Comparison of ENCODE assay signal across 19 cellular contexts in genomic region chr11:14081541-14082211, GRCh38.
DNase-seq lines count a peak whose midpoint lies in the region; ATAC-seq and TF ChIP-seq lines count a peak whose summit lies in the region.
"Had no signal": no experiment of that assay in that cellular context is flagged by ENCODE, and none has a peak within 500 bp of the region (broad histone marks: within the 10 kb centered on the region; RNA-seq: fewer than 3 reads in every experiment).

No MANE protein-coding gene starts in this region.

- TF ChIP-seq POLR2A in heart left ventricle (IDR thresholded peaks at IDR 0.05), result no peak

- H3K4me1 ChIP-seq in heart left ventricle (peaks cover 0 to 22% (median 0%) of the 10 kb centered on the region in 12 donors), neural progenitor cell (peaks cover 12% of the 10 kb centered on the region), aorta (ENCODE audit: control insufficient read depth in 1 of 2, insufficient read depth in 2 of 2, low read length in 2 of 2) (no peaks in the 10 kb centered on the region)

- H3K36me3 Mint-ChIP-seq in neural progenitor cell, result no peaks in the 10 kb centered on the region

- peak overlapping the region; percentile 65 for H3K27ac ChIP-seq in caudate nucleus (ENCODE audit: low read depth, low read length)
- H3K27ac ChIP-seq in heart left ventricle, result peak overlapping the region in 10 of 12 donors; percentile 28 to 63 (median 47)
- H3K27ac ChIP-seq in neural progenitor cell, result no peak overlapping the region
- H3K27ac ChIP-seq in aorta (ENCODE audit: low read depth in 1 of 2, low read length in 2 of 2), result no peak overlapping the region

- H3K9me3 Mint-ChIP-seq in neural progenitor cell, result no peaks in the 10 kb centered on the region

- peaks cover 12% of the 10 kb centered on the region for H3K4me1 Mint-ChIP-seq in neural progenitor cell

- peaks cover 8% of the 10 kb centered on the region for H3F3A ChIP-seq in neural progenitor cell (ENCODE audit: low read depth)

- H3K4me2 ChIP-seq in neural progenitor cell, result no peak overlapping the region

- WGBS in heart left ventricle, 4 donors, result 49 to 64% (median 57%) methylated on average over 7 of the region's 7 CpGs
- WGBS in aorta, 2 donors, result 38 to 53% methylated on average over 7 of the region's 7 CpGs

- no peaks in the 10 kb centered on the region for H4K20me1 ChIP-seq in neural progenitor cell (ENCODE audit: low read depth)

- no peak for DNase-seq in caudate nucleus (lab: John Stamatoyannopoulos, UW)
- DNase-seq in heart left ventricle, result no peak
- DNase-seq in neural progenitor cell (ENCODE audit: low spot score), result peak; percentile 38
- no peak for DNase-seq in aorta
- no peak for DNase-seq in NCI-H2107 (lab: John Stamatoyannopoulos, UW)
- DNase-seq in NCI-H2029 treated with DMSO at 0.1 percent for 48 hours (lab: John Stamatoyannopoulos, UW), result no peak
- DNase-seq: activated CD4-positive, alpha-beta T cell treated with anti-CD3 and anti-CD28 coated beads, Interleukin-2, amount 10 ng/mL, durations not matched to agents 7 days and 5 days; activated CD8-positive, alpha-beta memory T cell treated with anti-CD3 and anti-CD28 coated beads, Interleukin-2, amount 50 U/mL, for 4 hours; activated gamma-delta T cell; amygdala; cerebellar nuclear complex; GOT3; Karpas-422; mesendoderm; NCI-H1092 treated with DMSO at 0.1 percent for 48 hours; NCI-H2081 treated with DMSO at 0.1 percent for 48 hours; NCI-H524 had no signal

- TF ChIP-seq CTCF in heart left ventricle (IDR thresholded peaks at IDR 0.05) (no peak), neural progenitor cell (IDR thresholded peaks at IDR 0.05) (no peak)

- intact Hi-C loops in heart left ventricle (cut with DNase I), result loop anchor here in 1 of 10 donors (10.0 kb wide), 1 partner anchor 127 kb away; no protein-coding TSS in a partner anchor
- intact Hi-C loops in aorta (cut with DNase I), result no loop called here

- peak; percentile 33 to 84 (median 68) for ATAC-seq in heart left ventricle
- ATAC-seq in aorta (ENCODE audit: low FRiP score), result peak; percentile 63
- no peak for ATAC-seq in HG02588 (IDR thresholded peaks at IDR 0.05; ENCODE audit: unreplicated experiment)

- peaks cover 0 to 4% (median 0%) of the 10 kb centered on the region in 12 donors for H3K9me3 ChIP-seq in heart left ventricle
- H3K9me3 ChIP-seq in neural progenitor cell (ENCODE audit: low read depth), result no peaks in the 10 kb centered on the region
- H3K9me3 ChIP-seq in aorta (ENCODE audit: control insufficient read depth, low read length), result no peaks in the 10 kb centered on the region

- peaks cover 0 to 14% (median 0%) of the 10 kb centered on the region in 9 donors for H3K27me3 ChIP-seq in heart left ventricle
- no peaks in the 10 kb centered on the region for H3K27me3 ChIP-seq in neural progenitor cell
- H3K27me3 ChIP-seq in aorta (ENCODE audit: control insufficient read depth in 1 of 2, insufficient read depth in 2 of 2, low read length in 1 of 2), result no peaks in the 10 kb centered on the region

- H3K4me3 ChIP-seq in heart left ventricle, result no peak overlapping the region
- H3K4me3 ChIP-seq in neural progenitor cell, result no peak overlapping the region
- H3K4me3 ChIP-seq in aorta (ENCODE audit: low read length in 2 of 2), result no peak overlapping the region

- no peak overlapping the region for H2AFZ ChIP-seq in neural progenitor cell (replicated peaks)

- no peaks in the 10 kb centered on the region for H3K36me3 ChIP-seq in heart left ventricle
- no peaks in the 10 kb centered on the region for H3K36me3 ChIP-seq in neural progenitor cell
- no peaks in the 10 kb centered on the region for H3K36me3 ChIP-seq in aorta (ENCODE audit: control insufficient read depth in 1 of 2, insufficient read depth in 2 of 2, low read length in 1 of 2)

- H3K79me2 ChIP-seq in neural progenitor cell (ENCODE audit: low read depth), result no peaks in the 10 kb centered on the region

- H3K27ac Mint-ChIP-seq in neural progenitor cell, result peak overlapping the region; percentile 7
- H3K27ac Mint-ChIP-seq: activated CD4-positive, alpha-beta T cell treated with anti-CD3 and anti-CD28 coated beads, Interleukin-2, amount 10 ng/mL, durations not matched to agents 7 days and 5 days; B cell had no signal

- no peak overlapping the region for H3K9ac ChIP-seq in neural progenitor cell

- peaks cover 4% of the 10 kb centered on the region for H3K27me3 Mint-ChIP-seq in neural progenitor cell (ENCODE audit: insufficient read depth, low read depth)

- H3K4me3 Mint-ChIP-seq in neural progenitor cell, result no peak overlapping the region
- H3K4me3 Mint-ChIP-seq: activated CD4-positive, alpha-beta T cell treated with anti-CD3 and anti-CD28 coated beads, Interleukin-2, amount 10 ng/mL, durations not matched to agents 7 days and 5 days; B cell had no signal

Comparison
In these comparisons a context has a peak if more than half of its experiments do, and no peak if none do; other contexts are left out.
1. H3K27ac ChIP-seq: peak in caudate nucleus (single experiment) and heart left ventricle (10 of 12); none in neural progenitor cell (single experiment) and aorta (0 of 2).